ENCODE assay signal across 1 cellular context in genomic region chr12:1594295-1595025, GRCh38.
TF ChIP-seq lines count a peak whose summit lies in the region.

FBXL14 (minus strand) TSS chr12:1594581; CDS start chr12:1594066, 515 bp downstream.

TF ChIP-seq in HepG2, 621 proteins besides CTCF, POLR2A, EP300 and RAD21 (continued from another document):
- peak; percentile 72; the same call in 1 of the 2 replicates for TF ChIP-seq U2AF2 (IDR thresholded peaks at IDR 0.05; ENCODE audit: low read depth, low read length)
- TF ChIP-seq ZNF510 (CRISPR knock-in tag; IDR thresholded peaks at IDR 0.05; ENCODE audit: low read depth): no peak
- TF ChIP-seq ZNF598 (CRISPR knock-in tag; IDR thresholded peaks at IDR 0.05; ENCODE audit: borderline replicate concordance): peak; percentile 26; the same call in 1 of the 2 replicates
- 0 out of 2 replicates have a peak, but pooled peaks have one; percentile 31 for TF ChIP-seq ETV5 (CRISPR knock-in tag; IDR thresholded peaks at IDR 0.05; ENCODE audit: borderline replicate concordance)
- no peak for TF ChIP-seq AKNA (CRISPR knock-in tag; IDR thresholded peaks at IDR 0.05; ENCODE audit: borderline replicate concordance)
- no peak for TF ChIP-seq MAZ (IDR thresholded peaks at IDR 0.05; ENCODE audit: borderline replicate concordance, low read depth, low read length)
- TF ChIP-seq MAZ (CRISPR knock-in tag; IDR thresholded peaks at IDR 0.05; ENCODE audit: low read depth): peak; percentile 7
- TF ChIP-seq ZNF501 (CRISPR knock-in tag; IDR thresholded peaks at IDR 0.05): 0 out of 2 replicates have a peak, but pooled peaks have one; percentile 28
